ENCODE assay signal across 17 cellular contexts in the genomic region with DNA sequence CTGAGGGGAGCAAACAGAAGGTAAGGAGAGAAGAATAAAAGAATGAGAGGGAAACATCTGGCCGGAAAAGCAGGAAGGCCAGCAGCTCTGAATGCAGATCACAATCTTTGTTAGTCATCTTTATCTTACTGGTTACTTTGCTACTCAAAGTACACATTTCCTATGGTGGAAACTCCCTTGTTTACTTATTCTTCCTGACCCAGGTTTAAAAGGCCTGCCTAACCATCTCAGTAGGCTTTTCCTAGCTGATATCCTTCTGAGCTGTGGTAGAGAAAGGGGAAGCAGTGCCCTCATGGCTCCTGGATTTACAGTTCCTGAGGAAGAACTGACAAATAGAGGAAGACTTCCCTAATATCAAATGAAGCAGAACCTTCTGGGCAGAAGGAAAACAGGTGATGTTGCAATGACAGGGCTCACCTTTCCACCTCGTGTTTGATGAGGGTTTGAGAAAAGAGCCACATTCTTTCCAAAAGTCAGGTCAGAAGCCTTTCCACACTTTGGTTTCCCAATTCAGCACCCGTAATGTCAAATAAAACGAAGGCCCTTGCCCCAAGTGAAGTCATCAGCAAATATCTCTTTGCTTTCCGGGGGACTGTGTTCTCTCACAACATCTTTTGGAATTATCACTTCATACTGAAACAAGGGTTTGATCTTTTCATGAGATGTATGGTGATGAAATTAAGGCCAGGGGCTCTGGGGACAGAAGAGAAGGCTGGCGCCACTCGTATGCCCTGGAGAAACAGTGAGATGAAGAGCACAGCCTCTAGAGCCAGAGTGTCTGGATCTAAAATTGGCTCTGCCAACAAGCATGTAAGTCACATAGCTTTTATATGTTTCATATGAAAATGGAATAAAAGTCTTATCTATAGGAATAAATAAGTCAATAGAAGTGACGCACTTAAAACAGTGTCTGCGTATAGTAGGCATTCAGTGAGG. TPM values are rescaled to one million over a fixed set of nuclear protein-coding genes. Genes with fewer than 3 reads are reported as not detected.
"Had no signal": no experiment of that assay in that cellular context is flagged by ENCODE, and none has a peak within 500 bp of the region (broad histone marks: within the 10 kb centered on the region; RNA-seq: fewer than 3 reads in every experiment).

No MANE protein-coding gene starts in this region.

- DNase-seq: activated CD4-positive, alpha-beta T cell treated with anti-CD3 and anti-CD28 coated beads, Interleukin-2, amount 50 U/mL, for 48 hours; activated gamma-delta T cell; activated naive CD8-positive, alpha-beta T cell treated with anti-CD3 and anti-CD28 coated beads, Interleukin-2, amount 10 ng/mL, durations not matched to agents 7 days and 5 days; activated T-cell treated with anti-CD3 and anti-CD28 coated beads, Interleukin-2, amount 50 U/mL, for 4 hours; anterior cingulate cortex; dorsolateral prefrontal cortex; foreskin melanocyte; heart left ventricle; islet precursor cell; left ventricle myocardium inferior; mesendoderm; stimulated activated CD4-positive, alpha-beta T cell treated with anti-CD3 and anti-CD28 coated beads, Interleukin-4, amount 100 ng/mL, for 1 hour; T-helper 17 cell; upper lobe of right lung had no signal

- ATAC-seq: activated CD4-positive, CD25-positive, alpha-beta regulatory T cell treated with anti-CD3 and anti-CD28 coated beads, Interleukin-2, amount 50 U/mL, for 24 hours; activated T-cell treated with anti-CD3 and anti-CD28 coated beads, Interleukin-2, amount 50 U/mL, for 4 hours; heart left ventricle; T-helper 17 cell; upper lobe of right lung had no signal

RNA-seq across cellular contexts. Expression of a gene that starts 26.7 kb away (rescaled TPM):
- total RNA-seq: activated naive CD8-positive, alpha-beta T cell treated with anti-CD3 and anti-CD28 coated beads, Interleukin-2, amount 10 ng/mL, durations not matched to agents 7 days and 5 days; T-helper 17 cell had no signal

RNA-seq across cellular contexts. Expression of a gene that starts 53.2 kb away (rescaled TPM):
- total RNA-seq: activated T-cell treated with anti-CD3 and anti-CD28 coated beads, Interleukin-2, amount 50 U/mL, for 4 hours; left ventricle myocardium inferior; osteoblast; temporal lobe; upper lobe of right lung had no signal
